8 cellular contexts compared by ENCODE assay signal in the genomic region with DNA sequence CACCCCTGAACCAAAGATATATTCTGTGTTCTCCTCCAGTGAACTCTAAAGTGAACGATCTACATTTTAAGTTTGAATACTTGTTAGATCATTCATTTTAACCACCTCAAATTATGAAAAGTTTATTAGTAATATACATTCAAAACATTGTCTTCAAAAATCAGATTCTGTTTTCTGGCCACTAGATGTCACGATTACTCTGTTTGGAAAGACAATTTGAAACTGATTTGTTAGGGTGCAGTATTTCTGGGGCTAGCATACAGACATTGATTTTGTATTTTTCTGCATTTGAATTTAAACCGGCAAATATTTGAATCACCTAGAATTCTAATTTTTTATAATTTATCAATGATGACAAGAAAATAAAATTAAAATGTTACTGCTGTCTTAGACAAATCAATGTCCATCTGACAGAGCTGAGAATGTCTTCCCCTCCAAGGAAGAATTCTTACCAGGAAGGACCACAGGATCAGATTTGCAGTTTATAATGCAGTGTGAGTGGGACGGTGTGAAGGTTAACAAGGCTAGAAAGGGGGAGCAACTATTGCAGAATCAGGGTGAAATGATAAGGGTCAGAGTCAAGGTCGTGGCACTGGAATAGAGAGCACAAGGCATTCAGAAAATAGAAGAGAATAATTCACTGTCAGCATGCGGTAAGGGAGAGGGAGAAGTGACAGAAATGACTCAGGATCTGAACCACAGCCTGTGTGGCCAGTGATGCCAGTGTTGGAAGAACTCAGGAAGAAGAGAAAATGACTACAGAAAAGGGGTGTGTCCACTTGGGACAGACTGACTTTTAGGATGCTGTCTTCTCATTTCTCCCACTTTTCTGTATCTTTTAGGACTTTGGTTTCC.
DNase-seq lines count a peak whose midpoint lies in the region; ATAC-seq, FAIRE-seq and TF ChIP-seq lines count a peak whose summit lies in the region.

No MANE protein-coding gene starts in this region.

- TF ChIP-seq POLR2A in prostate gland (IDR thresholded peaks at IDR 0.05): no peak

- H3K36me3 ChIP-seq in BJ (ENCODE audit: control insufficient read depth, insufficient read depth, low read length) (no peaks in the 10 kb centered on the region), prostate gland (no peaks in the 10 kb centered on the region)

- CTCF ChIA-PET in BJ (lab: Yijun Ruan, JAX): interaction anchor here (0.8 to 1.3 kb wide), 3 partner anchors 527 to 821 kb away, joined by 3 to 4 read pairs (median 3); no protein-coding TSS in a partner anchor

- H3K27me3 ChIP-seq in BJ (ENCODE audit: control insufficient read depth, insufficient read depth, low read length) (no peaks in the 10 kb centered on the region), prostate gland (replicated peaks; ENCODE audit: insufficient read depth) (no peaks in the 10 kb centered on the region)

- H3K36me3 Mint-ChIP-seq in stimulated activated memory B cell treated with anti-CD40 and anti-IgM and Interleukin-4, amounts not matched to agents 10 μg/mL and 1 μg/mL and 100 μg/mL, for 72 hours: no peaks in the 10 kb centered on the region

- POLR2A ChIA-PET in BJ (lab: Charles Lee): no interaction called here

- no peak for ATAC-seq in HG03571 (IDR thresholded peaks at IDR 0.05; ENCODE audit: unreplicated experiment)
- ATAC-seq in stimulated activated memory B cell treated with anti-CD40 and anti-IgM and Interleukin-4, amounts not matched to agents 10 μg/mL and 1 μg/mL and 100 μg/mL, for 72 hours: no peak
- no peak for ATAC-seq in GM21825 (IDR thresholded peaks at IDR 0.05; ENCODE audit: unreplicated experiment)

- no peak for DNase-seq in BJ (ENCODE audit: low read depth)
- DNase-seq in H4 (ENCODE audit: low spot score): peak; percentile 25
- DNase-seq in RCC 7860 (ENCODE audit: low spot score): peak; percentile 69
- peak; percentile 27 for DNase-seq in fibroblast of gingiva (ENCODE audit: low read depth)
- no peak for DNase-seq in prostate gland (ENCODE audit: low spot score)

- TF ChIP-seq CTCF in BJ (IDR thresholded peaks at IDR 0.05; ENCODE audit: insufficient read depth, low read depth, low read length) (peak; percentile 53), prostate gland (IDR thresholded peaks at IDR 0.05) (peak in 3 of 4 experiments; percentile 26 to 49 (median 41))

- H3K4me1 Mint-ChIP-seq in stimulated activated memory B cell treated with anti-CD40 and anti-IgM and Interleukin-4, amounts not matched to agents 10 μg/mL and 1 μg/mL and 100 μg/mL, for 72 hours: peaks cover 4% of the 10 kb centered on the region

- H3K9me3 ChIP-seq in prostate gland: no peaks in the 10 kb centered on the region

- intact Hi-C loops in prostate gland (cut with DNase I): no loop called here

- H3K27ac Mint-ChIP-seq in stimulated activated memory B cell treated with anti-CD40 and anti-IgM and Interleukin-4, amounts not matched to agents 10 μg/mL and 1 μg/mL and 100 μg/mL, for 72 hours: no peak overlapping the region

- no peak overlapping the region for H3K4me3 ChIP-seq in BJ (ENCODE audit: low read depth, low read length)
- H3K4me3 ChIP-seq in prostate gland: no peak overlapping the region

- no peaks in the 10 kb centered on the region for H3K4me1 ChIP-seq in prostate gland (replicated peaks)

- no peak overlapping the region for H3K27ac ChIP-seq in prostate gland

- WGBS in prostate gland: 36% methylated on average over 6 of the region's 6 CpGs

- no peaks in the 10 kb centered on the region for H3K27me3 Mint-ChIP-seq in stimulated activated memory B cell treated with anti-CD40 and anti-IgM and Interleukin-4, amounts not matched to agents 10 μg/mL and 1 μg/mL and 100 μg/mL, for 72 hours

- no peaks in the 10 kb centered on the region for H3K9me3 Mint-ChIP-seq in stimulated activated memory B cell treated with anti-CD40 and anti-IgM and Interleukin-4, amounts not matched to agents 10 μg/mL and 1 μg/mL and 100 μg/mL, for 72 hours

- no peak overlapping the region for H3K4me3 Mint-ChIP-seq in stimulated activated memory B cell treated with anti-CD40 and anti-IgM and Interleukin-4, amounts not matched to agents 10 μg/mL and 1 μg/mL and 100 μg/mL, for 72 hours

- peak; percentile 56 for FAIRE-seq in RCC 7860 (lab: Jason Lieb, UNC)

Comparison
In these comparisons a context has a peak if more than half of its experiments do, and no peak if none do; other contexts are left out.
1. DNase-seq: peak in H4 (single experiment), RCC 7860 (single experiment) and fibroblast of gingiva (single experiment); none in BJ (single experiment) and prostate gland (single experiment).